9 cellular contexts compared by ENCODE assay signal in genomic region chr3:194315088-194315964, GRCh38. TPM values are rescaled to one million over a fixed set of nuclear protein-coding genes. Genes with fewer than 3 reads are reported as not detected.
DNase-seq lines count a peak whose midpoint lies in the region; ATAC-seq, FAIRE-seq and TF ChIP-seq lines count a peak whose summit lies in the region.
"Had no signal": no experiment of that assay in that cellular context is flagged by ENCODE, and none has a peak within 500 bp of the region (broad histone marks: within the 10 kb centered on the region; RNA-seq: fewer than 3 reads in every experiment).

No MANE protein-coding gene starts in this region.

- POLR2A ChIA-PET in BJ (lab: Charles Lee): no interaction called here

- TF ChIP-seq CTCF in BJ (IDR thresholded peaks at IDR 0.05; ENCODE audit: insufficient read depth, low read depth, low read length) (peak; percentile 85), lower leg skin (IDR thresholded peaks at IDR 0.05) (peak in 1 of 3 donors; percentile 67)

- FAIRE-seq in GM19239 (lab: Jason Lieb, UNC): peak; percentile 68

- WGBS in lower leg skin, 2 donors: 1 to 2% methylated on average over 32 to 53 of the region's 54 CpGs

- no peak for TF ChIP-seq POLR2A in lower leg skin (IDR thresholded peaks at IDR 0.05)

- H3K27me3 ChIP-seq in BJ (ENCODE audit: control insufficient read depth, insufficient read depth, low read length): peaks cover 42% of the 10 kb centered on the region

- peak; percentile 90 for ATAC-seq in HG03432 (IDR thresholded peaks at IDR 0.05; ENCODE audit: unreplicated experiment)

- H3K4me3 ChIP-seq in BJ (ENCODE audit: low read depth, low read length) (peak overlapping the region; percentile 44), lower leg skin (ENCODE audit: low read depth, poor library complexity, severe bottlenecking) (peak overlapping the region; percentile 21)

- no peaks in the 10 kb centered on the region for H3K36me3 ChIP-seq in BJ (ENCODE audit: control insufficient read depth, insufficient read depth, low read length)

- CTCF ChIA-PET in BJ (lab: Yijun Ruan, JAX): interaction anchor here (0.6 to 6.8 kb wide), 64 partner anchors 8 to 855 kb away, joined by 3 to 241 read pairs (median 4); partner anchors contain the start of gene HES1

- intact Hi-C loops in lower leg skin (cut with DNase I; ENCODE audit: low total_unique reads): loop anchor here (5.0 to 10.0 kb wide), 3 partner anchors 181 to 651 kb away; partner anchors contain the start of gene HES1

- DNase-seq in BJ (ENCODE audit: low read depth): no peak
- peak; percentile 87 for DNase-seq in GM19239 (ENCODE audit: insufficient read length, low spot score)
- peak; percentile 36 for DNase-seq in NCI-H446 treated with DMSO at 0.1 percent for 48 hours (lab: John Stamatoyannopoulos, UW)
- peak; percentile 82 for DNase-seq in activated CD4-positive, alpha-beta T cell treated with anti-CD3 and anti-CD28 coated beads, Interleukin-2, amount 50 U/mL, for 1 hour
- peak; percentile 90 for DNase-seq in dermis blood vessel endothelial cell
- peak; percentile 67 to 97 for DNase-seq in lower leg skin (ENCODE audit: low spot score in 2 of 2)
- DNase-seq in stimulated activated CD4-positive, alpha-beta T cell treated with anti-CD3 and anti-CD28 coated beads, Interleukin-4, amount 100 ng/mL, for 24 hours: peak; percentile 84

RNA-seq across cellular contexts. Expression of gene CPN2, which starts 35.8 kb away (rescaled TPM):
- not detected in 2 replicates for polyA plus RNA-seq in BJ (2011; rRNA removed)
- polyA minus RNA-seq in BJ (2011; rRNA and poly(A)+ RNA removed): not detected in 2 replicates
- total RNA-seq in dermis blood vessel endothelial cell (not detected in 2 replicates), lower leg skin (under 1 TPM in 1 of 4 donors, not detected in 3; 0.10 TPM)
- total RNA-seq: T-helper 2 cell treated with Interferon-gamma antibody and Interleukin-4, amounts not matched to agents 100 ng/mL and 5 ng/mL, for 36 hours had no signal

RNA-seq across cellular contexts. Expression of gene LRRC15, which starts 54.2 kb away (rescaled TPM):
- 0.67 and 1.2 TPM in 2 replicates for polyA plus RNA-seq in BJ (2011; rRNA removed)
- polyA minus RNA-seq in BJ (2011; rRNA and poly(A)+ RNA removed): 0.81 and 1.1 TPM in 2 replicates
- total RNA-seq in dermis blood vessel endothelial cell (0.28 and 0.51 TPM in 2 replicates), lower leg skin (10 to 100 TPM in 1 of 4 donors, 1 to 10 TPM in 1, under 1 TPM in 2; 0.08 to 21.0 (median 0.63) TPM)
- total RNA-seq: T-helper 2 cell treated with Interferon-gamma antibody and Interleukin-4, amounts not matched to agents 100 ng/mL and 5 ng/mL, for 36 hours had no signal
